In the genomic region with DNA sequence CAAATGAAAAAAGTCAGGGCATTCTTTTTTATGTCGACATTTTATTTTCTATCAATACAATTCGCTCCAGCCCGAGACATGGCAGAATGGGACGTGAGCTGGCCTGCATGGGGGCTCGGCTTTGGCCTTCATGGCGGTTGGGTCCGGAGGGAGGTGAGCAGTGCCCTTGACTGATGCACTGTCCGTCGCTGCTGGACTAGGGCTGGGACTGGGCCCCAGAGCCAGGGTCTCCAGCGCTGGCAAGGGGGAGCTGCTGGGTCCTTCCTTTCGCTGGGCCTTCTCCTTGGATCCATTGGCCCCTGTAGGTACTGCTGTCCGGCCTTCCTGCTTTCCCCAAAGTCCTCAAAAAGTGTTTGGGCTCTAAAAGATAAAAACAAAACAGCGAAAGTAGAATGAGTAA, we compare ENCODE assay signal across 8 cellular contexts.
"Had no signal": no experiment of that assay in that cellular context is flagged by ENCODE, and none has a peak within 500 bp of the region (broad histone marks: within the 10 kb centered on the region; RNA-seq: fewer than 3 reads in every experiment).

No MANE protein-coding gene starts in this region.

- FAIRE-seq: G401.6, GM12878, GM12891, GM12892, GM18507, GM19239 had no signal

- H3K4me3 ChIP-seq: GM12878 had no signal

- DNase-seq: GDM1, GF-D8 had no signal

- ATAC-seq: GM12878 had no signal
